ENCODE assay signal across 20 cellular contexts in genomic region chr5:151812757-151813309, GRCh38. TPM values are rescaled to one million over a fixed set of nuclear protein-coding genes. Genes with fewer than 3 reads are reported as not detected.
DNase-seq lines count a peak whose midpoint lies in the region; ATAC-seq and TF ChIP-seq lines count a peak whose summit lies in the region.
"Had no signal": no experiment of that assay in that cellular context is flagged by ENCODE, and none has a peak within 500 bp of the region (broad histone marks: within the 10 kb centered on the region; RNA-seq: fewer than 3 reads in every experiment).

No MANE protein-coding gene starts in this region.

- H3K36me3 Mint-ChIP-seq in activated CD8-positive, alpha-beta T cell treated with anti-CD3 and anti-CD28 coated beads for 36 hours (ENCODE audit: low read depth), result peaks cover 64% of the 10 kb centered on the region
- H3K36me3 Mint-ChIP-seq in activated CD8-positive, alpha-beta T cell treated with anti-CD3 and anti-CD28 coated beads, Interleukin-2, amount 10 ng/mL, durations not matched to agents 7 days and 5 days (ENCODE audit: low read depth), result peaks cover 65% of the 10 kb centered on the region

- POLR2A ChIA-PET in activated CD8-positive, alpha-beta T cell treated with anti-CD3 and anti-CD28 coated beads for 36 hours (lab: Charles Lee), result interaction anchor here (1.1 kb wide), 1 partner anchor 55 kb away, joined by 3 read pairs; no protein-coding TSS in a partner anchor
- POLR2A ChIA-PET in activated CD8-positive, alpha-beta T cell treated with anti-CD3 and anti-CD28 coated beads, Interleukin-2, amount 10 ng/mL, durations not matched to agents 7 days and 5 days (lab: Charles Lee), result interaction anchor here (1.0 kb wide), 1 partner anchor 40 kb away, joined by 3 read pairs; no protein-coding TSS in a partner anchor
- POLR2A ChIA-PET in PC-3 (lab: Charles Lee; ENCODE audit: unreplicated experiment), result interaction anchor here (0.6 kb wide), 1 partner anchor 333 kb away, joined by 3 read pairs; no protein-coding TSS in a partner anchor

- ATAC-seq in activated CD8-positive, alpha-beta T cell treated with anti-CD3 and anti-CD28 coated beads for 36 hours, result no peak
- no peak for ATAC-seq in activated CD8-positive, alpha-beta T cell treated with anti-CD3 and anti-CD28 coated beads, Interleukin-2, amount 10 ng/mL, durations not matched to agents 7 days and 5 days
- ATAC-seq in PC-3 (no peak), GM21825 (IDR thresholded peaks at IDR 0.05; ENCODE audit: unreplicated experiment) (no peak)
- ATAC-seq: A549; stimulated activated naive CD8-positive, alpha-beta T cell treated with anti-CD3 and anti-CD28 coated beads, Interleukin-15, amount 100 ng/mL, for 72 hours had no signal

- H3K4me3 ChIP-seq in PC-3 (ENCODE audit: low read length) (no peak overlapping the region), fibroblast of mammary gland (ENCODE audit: control insufficient read depth, low read depth, low read length) (no peak overlapping the region)
- H3K4me3 ChIP-seq: A549, SJSA1, vagina had no signal

- no peak overlapping the region for H3K27ac ChIP-seq in PC-3 (ENCODE audit: low read length)
- H3K27ac ChIP-seq: A549, SJSA1, vagina had no signal

- H3K79me2 ChIP-seq in PC-3 (ENCODE audit: low read length), result peaks cover 5% of the 10 kb centered on the region

- H3K4me3 Mint-ChIP-seq in activated CD8-positive, alpha-beta T cell treated with anti-CD3 and anti-CD28 coated beads for 36 hours, result no peak overlapping the region
- no peak overlapping the region for H3K4me3 Mint-ChIP-seq in activated CD8-positive, alpha-beta T cell treated with anti-CD3 and anti-CD28 coated beads, Interleukin-2, amount 10 ng/mL, durations not matched to agents 7 days and 5 days
- H3K4me3 Mint-ChIP-seq: activated naive CD8-positive, alpha-beta T cell; CD4-positive, CD25-positive, alpha-beta regulatory T cell; endodermal cell; memory B cell; nephron progenitor cell; stimulated activated naive CD8-positive, alpha-beta T cell treated with anti-CD3 and anti-CD28 coated beads, Interleukin-15, amount 100 ng/mL, for 72 hours had no signal

- no peaks in the 10 kb centered on the region for H3K4me1 ChIP-seq in PC-3 (ENCODE audit: insufficient read depth, low read length)
- H3K4me1 ChIP-seq: A549, SJSA1 had no signal

- no peak for TF ChIP-seq CTCF in activated CD8-positive, alpha-beta T cell treated with anti-CD3 and anti-CD28 coated beads for 36 hours (IDR thresholded peaks at IDR 0.05)
- TF ChIP-seq CTCF in PC-3 (conservative IDR thresholded peaks at IDR 0.05; ENCODE audit: low read depth, low read length), result no peak
- no peak for TF ChIP-seq CTCF in fibroblast of mammary gland (conservative IDR thresholded peaks at IDR 0.05; ENCODE audit: control insufficient read depth, insufficient read depth, low read depth, low read length)

- H3K9me3 Mint-ChIP-seq in activated CD8-positive, alpha-beta T cell treated with anti-CD3 and anti-CD28 coated beads for 36 hours, result peaks cover 2% of the 10 kb centered on the region
- H3K9me3 Mint-ChIP-seq in activated CD8-positive, alpha-beta T cell treated with anti-CD3 and anti-CD28 coated beads, Interleukin-2, amount 10 ng/mL, durations not matched to agents 7 days and 5 days (ENCODE audit: insufficient read depth), result peaks cover 4% of the 10 kb centered on the region
- H3K9me3 Mint-ChIP-seq: CD4-positive, CD25-positive, alpha-beta regulatory T cell; endodermal cell; memory B cell; nephron progenitor cell had no signal

- peak overlapping the region; percentile 47 for H3K27ac Mint-ChIP-seq in activated CD8-positive, alpha-beta T cell treated with anti-CD3 and anti-CD28 coated beads for 36 hours
- no peak overlapping the region for H3K27ac Mint-ChIP-seq in activated CD8-positive, alpha-beta T cell treated with anti-CD3 and anti-CD28 coated beads, Interleukin-2, amount 10 ng/mL, durations not matched to agents 7 days and 5 days
- H3K27ac Mint-ChIP-seq: endodermal cell, memory B cell, nephron progenitor cell had no signal

- H2AFZ ChIP-seq in PC-3 (ENCODE audit: low read length), result no peak overlapping the region

- no peaks in the 10 kb centered on the region for H3K27me3 Mint-ChIP-seq in activated CD8-positive, alpha-beta T cell treated with anti-CD3 and anti-CD28 coated beads for 36 hours
- H3K27me3 Mint-ChIP-seq in activated CD8-positive, alpha-beta T cell treated with anti-CD3 and anti-CD28 coated beads, Interleukin-2, amount 10 ng/mL, durations not matched to agents 7 days and 5 days (ENCODE audit: low read depth), result no peaks in the 10 kb centered on the region
- H3K27me3 Mint-ChIP-seq: activated naive CD8-positive, alpha-beta T cell; CD4-positive, CD25-positive, alpha-beta regulatory T cell; memory B cell; stimulated activated naive CD8-positive, alpha-beta T cell treated with anti-CD3 and anti-CD28 coated beads, Interleukin-15, amount 100 ng/mL, for 72 hours had no signal

- no peaks in the 10 kb centered on the region for H3K27me3 ChIP-seq in PC-3 (ENCODE audit: low read length)
- H3K27me3 ChIP-seq: SJSA1, vagina had no signal

- intact Hi-C loops in activated CD8-positive, alpha-beta T cell treated with anti-CD3 and anti-CD28 coated beads for 36 hours (cut with micrococcal nuclease), result no loop called here
- intact Hi-C loops in PC-3 (cut with micrococcal nuclease), result no loop called here

- H3K4me1 Mint-ChIP-seq in activated CD8-positive, alpha-beta T cell treated with anti-CD3 and anti-CD28 coated beads for 36 hours (ENCODE audit: low read depth), result peaks cover 19% of the 10 kb centered on the region
- H3K4me1 Mint-ChIP-seq in activated CD8-positive, alpha-beta T cell treated with anti-CD3 and anti-CD28 coated beads, Interleukin-2, amount 10 ng/mL, durations not matched to agents 7 days and 5 days (ENCODE audit: low read depth), result peaks cover 2% of the 10 kb centered on the region

- H3F3A ChIP-seq in PC-3 (ENCODE audit: low read length, unreplicated experiment), result no peaks in the 10 kb centered on the region

- H3K36me3 ChIP-seq in PC-3 (ENCODE audit: low read depth, low read length), result peaks cover 62% of the 10 kb centered on the region

- CTCF ChIA-PET in activated CD8-positive, alpha-beta T cell treated with anti-CD3 and anti-CD28 coated beads for 36 hours (lab: Charles Lee), result interaction anchor here (0.7 kb wide), 1 partner anchor 330 kb away, joined by 3 read pairs; no protein-coding TSS in a partner anchor
- CTCF ChIA-PET in activated CD8-positive, alpha-beta T cell treated with anti-CD3 and anti-CD28 coated beads, Interleukin-2, amount 10 ng/mL, durations not matched to agents 7 days and 5 days (lab: Charles Lee), result no interaction called here
- CTCF ChIA-PET in PC-3 (lab: Charles Lee), result no interaction called here

- H3K9me3 ChIP-seq in PC-3 (ENCODE audit: low read length), result no peaks in the 10 kb centered on the region
- H3K9me3 ChIP-seq: A549, SJSA1, vagina had no signal

- no peaks in the 10 kb centered on the region for H3K9me2 ChIP-seq in PC-3 (replicated peaks; ENCODE audit: low read length)

- H3K4me2 ChIP-seq in PC-3 (ENCODE audit: low read length), result no peak overlapping the region
- H3K4me2 ChIP-seq: A549 had no signal

- peaks cover 14% of the 10 kb centered on the region; the same call in 1 of the 2 replicates for H4K20me1 ChIP-seq in PC-3 (ENCODE audit: low read length)

- BruUV-seq in PC-3 (replicated peaks; lab: Mats Ljungman, UMichigan), result no TSS peak

- no peak for DNase-seq in activated CD8-positive, alpha-beta T cell treated with anti-CD3 and anti-CD28 coated beads for 36 hours
- no peak for DNase-seq in activated CD8-positive, alpha-beta T cell treated with anti-CD3 and anti-CD28 coated beads, Interleukin-2, amount 10 ng/mL, durations not matched to agents 7 days and 5 days
- DNase-seq in PC-3, result peak; percentile 22
- DNase-seq in fibroblast of mammary gland (ENCODE audit: low read depth), result peak; percentile 63
- peak; percentile 48 for DNase-seq in myocyte (ENCODE audit: low read depth)
- DNase-seq in Kasumi-1 (lab: John Stamatoyannopoulos, UW), result no peak
- DNase-seq in activated CD8-positive, alpha-beta memory T cell treated with anti-CD3 and anti-CD28 coated beads for 24 hours, result no peak
- DNase-seq: activated CD4-positive, CD25-positive, alpha-beta regulatory T cell treated with anti-CD3 and anti-CD28 coated beads, Interleukin-2, amount 50 U/mL, for 72 hours; CD4-positive, CD25-positive, alpha-beta regulatory T cell; cerebellar nuclear complex; endodermal cell; NCI-H1930; nephron progenitor cell; stimulated activated naive CD8-positive, alpha-beta T cell treated with anti-CD3 and anti-CD28 coated beads, Interleukin-15, amount 100 ng/mL, for 72 hours had no signal

- H3K9ac ChIP-seq in PC-3 (ENCODE audit: low read length), result no peak overlapping the region

RNA-seq across cellular contexts. Expression of gene G3BP1, which starts 41.1 kb away (rescaled TPM):
- total RNA-seq in activated CD8-positive, alpha-beta T cell treated with anti-CD3 and anti-CD28 coated beads for 36 hours, result 100 to 1,000 TPM; 247 to 253 TPM
- 100 to 1,000 TPM; 193 to 213 TPM for total RNA-seq in activated CD8-positive, alpha-beta T cell treated with anti-CD3 and anti-CD28 coated beads, Interleukin-2, amount 10 ng/mL, durations not matched to agents 7 days and 5 days
- total RNA-seq in PC-3 (2014; rRNA removed), result 133 and 157 TPM in 2 replicates
- 144 and 147 TPM in 2 replicates for total RNA-seq in myocyte
- polyA plus RNA-seq in myocyte (2012), result 105 TPM

RNA-seq across cellular contexts. Expression of gene ATOX1, which starts 54.4 kb away (rescaled TPM):
- 10 to 100 TPM; 69.6 to 73.3 TPM for total RNA-seq in activated CD8-positive, alpha-beta T cell treated with anti-CD3 and anti-CD28 coated beads for 36 hours
- 10 to 100 TPM; 45.2 to 46.6 TPM for total RNA-seq in activated CD8-positive, alpha-beta T cell treated with anti-CD3 and anti-CD28 coated beads, Interleukin-2, amount 10 ng/mL, durations not matched to agents 7 days and 5 days
- total RNA-seq in PC-3 (2014; rRNA removed), result 81.4 and 122 TPM in 2 replicates
- 43.8 and 55.9 TPM in 2 replicates for total RNA-seq in myocyte
- polyA plus RNA-seq in myocyte (2012), result 270 TPM

Comparison
In these comparisons a context has a peak if more than half of its experiments do, and no peak if none do; other contexts are left out.
1. DNase-seq: peak in PC-3 (single experiment), fibroblast of mammary gland (single experiment) and myocyte (single experiment); none in activated CD8-positive, alpha-beta T cell treated with anti-CD3 and anti-CD28 coated beads for 36 hours (single experiment), activated CD8-positive, alpha-beta T cell treated with anti-CD3 and anti-CD28 coated beads, Interleukin-2, amount 10 ng/mL, durations not matched to agents 7 days and 5 days (single experiment), Kasumi-1 (0 of 2) and activated CD8-positive, alpha-beta memory T cell treated with anti-CD3 and anti-CD28 coated beads for 24 hours (single experiment).